Comparison of ENCODE assay signal across 38 cellular contexts in the genomic region with DNA sequence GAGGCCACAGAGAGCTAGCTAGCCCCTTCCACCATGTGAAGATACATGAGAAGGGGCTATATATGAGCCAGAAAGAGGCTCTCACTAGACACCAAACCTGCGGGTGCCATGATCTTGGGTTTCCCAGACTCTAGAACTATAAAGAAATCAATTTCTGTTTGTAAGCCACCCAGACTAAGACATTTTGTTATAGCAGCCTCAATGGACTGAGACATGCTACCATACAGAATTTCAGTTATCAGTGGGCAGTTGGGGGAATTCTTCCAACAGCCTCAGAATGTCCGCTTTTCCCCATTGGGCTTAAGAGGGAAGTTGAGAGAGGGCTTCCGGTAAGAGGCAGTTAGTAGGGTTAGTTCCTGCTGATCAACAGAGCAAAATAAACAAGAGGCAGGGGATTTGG. TPM values are rescaled to one million over a fixed set of nuclear protein-coding genes. Genes with fewer than 3 reads are reported as not detected.
"Had no signal": no experiment of that assay in that cellular context is flagged by ENCODE, and none has a peak within 500 bp of the region (broad histone marks: within the 10 kb centered on the region; RNA-seq: fewer than 3 reads in every experiment).

No MANE protein-coding gene starts in this region.

- H3K9me3 ChIP-seq: MG63 had no signal

- H3K36me3 ChIP-seq: MG63 had no signal

- DNase-seq: Karpas-422, Kasumi-1, MG63, MM.1S, MV-4-11, NCI-H1048, NCI-H1092, NCI-H1092 treated with DMSO at 0.1 percent for 48 hours, NCI-H1105, NCI-H1105 treated with DMSO at 0.1 percent for 48 hours, NCI-H1417, NCI-H1417 treated with DMSO at 0.1 percent for 48 hours, NCI-H1436, NCI-H1436 treated with DMSO at 0.1 percent for 48 hours, NCI-H146, NCI-H1694, NCI-H1694 treated with DMSO at 0.1 percent for 48 hours, NCI-H187, NCI-H187 treated with DMSO at 0.1 percent for 48 hours, NCI-H1930, NCI-H2029, NCI-H2029 treated with DMSO at 0.1 percent for 48 hours, NCI-H2081, NCI-H2081 treated with DMSO at 0.1 percent for 48 hours, NCI-H2107, NCI-H2171, NCI-H2171 treated with DMSO at 0.1 percent for 48 hours, NCI-H2227 treated with DMSO at 0.1 percent for 48 hours, NCI-H226, NCI-H345, NCI-H446, NCI-H446 treated with DMSO at 0.1 percent for 48 hours, NCI-H510A, NCI-H510A treated with DMSO at 0.1 percent for 48 hours had no signal

- H3K4me3 ChIP-seq: MG63 had no signal

RNA-seq across cellular contexts. Expression of a gene that starts 39.2 kb away (rescaled TPM):
- total RNA-seq: LHCN-M2, M059J, MCF 10A, NCI-H460 had no signal
